Comparison of ENCODE assay signal across 29 cellular contexts in genomic region chr5:66745297-66745696, GRCh38.
"Had no signal": no experiment of that assay in that cellular context is flagged by ENCODE, and none has a peak within 500 bp of the region (broad histone marks: within the 10 kb centered on the region; RNA-seq: fewer than 3 reads in every experiment).

No MANE protein-coding gene starts in this region.

- H3K9me3 ChIP-seq: stomach, suprapubic skin, testis, thoracic aorta, thyroid gland, tibial artery, transverse colon, upper lobe of left lung, upper lobe of right lung, uterus, vagina had no signal

- H3K4me1 Mint-ChIP-seq: stimulated activated naive CD8-positive, alpha-beta T cell treated with anti-CD3 and anti-CD28 coated beads, Interleukin-15, amount 100 ng/mL, for 72 hours had no signal

- H3K27me3 ChIP-seq: stomach, suprapubic skin, testis, thyroid gland, tibial artery, tibial nerve, upper lobe of left lung, upper lobe of right lung, uterus, vagina had no signal

- H3K36me3 Mint-ChIP-seq: stimulated activated effector memory CD8-positive, alpha-beta T cell treated with anti-CD3 and anti-CD28 coated beads, Interleukin-12 subunit alpha, Interleukin-12 subunit beta, amount 100 ng/mL, for 72 hours; stimulated activated naive B cell treated with anti-CD40 and anti-IgM and Interleukin-4, amounts not matched to agents 10 μg/mL and 1 μg/mL and 100 μg/mL, for 72 hours; type B pancreatic cell had no signal

- ATAC-seq: stimulated activated effector memory CD8-positive, alpha-beta T cell treated with anti-CD3 and anti-CD28 coated beads, Interleukin-12 subunit alpha, Interleukin-12 subunit beta, amount 100 ng/mL, for 72 hours; stimulated activated memory B cell treated with anti-CD40 and anti-IgM and Interleukin-4, amounts not matched to agents 10 μg/mL and 1 μg/mL and 100 μg/mL, for 72 hours; stimulated activated naive B cell treated with anti-CD40 and anti-IgM and Interleukin-4, amounts not matched to agents 10 μg/mL and 1 μg/mL and 100 μg/mL, for 72 hours; stimulated activated naive CD8-positive, alpha-beta T cell treated with anti-CD3 and anti-CD28 coated beads, Interleukin-15, amount 100 ng/mL, for 72 hours; stimulated activated naive CD8-positive, alpha-beta T cell treated with anti-CD3 and anti-CD28 coated beads, Interleukin-15, Interleukin-2, amounts not matched to agents 100 U/mL and 50 U/mL, for 24 hours; upper lobe of right lung had no signal

- H3K4me3 ChIP-seq: stomach, suprapubic skin, testis, thoracic aorta, thyroid gland, tibial artery, tibial nerve, transverse colon, upper lobe of left lung, upper lobe of right lung, uterus, vagina had no signal

- FAIRE-seq: urothelium cell line had no signal

- H3K4me3 Mint-ChIP-seq: stimulated activated effector memory CD8-positive, alpha-beta T cell treated with anti-CD3 and anti-CD28 coated beads, Interleukin-12 subunit alpha, Interleukin-12 subunit beta, amount 100 ng/mL, for 72 hours; stimulated activated memory B cell treated with anti-CD40 and anti-IgM and Interleukin-4, amounts not matched to agents 10 μg/mL and 1 μg/mL and 100 μg/mL, for 72 hours; stimulated activated naive B cell treated with anti-CD40 and anti-IgM and Interleukin-4, amounts not matched to agents 10 μg/mL and 1 μg/mL and 100 μg/mL, for 72 hours; stimulated activated naive CD8-positive, alpha-beta T cell treated with anti-CD3 and anti-CD28 coated beads, Interleukin-15, amount 100 ng/mL, for 72 hours; stimulated activated naive CD8-positive, alpha-beta T cell treated with anti-CD3 and anti-CD28 coated beads, Interleukin-15, Interleukin-2, amounts not matched to agents 100 ng/mL and 50 ng/mL, for 24 hours; type B pancreatic cell had no signal

- H3K27me3 Mint-ChIP-seq: type B pancreatic cell had no signal

- H3K9me3 Mint-ChIP-seq: stimulated activated effector memory CD8-positive, alpha-beta T cell treated with anti-CD3 and anti-CD28 coated beads, Interleukin-12 subunit alpha, Interleukin-12 subunit beta, amount 100 ng/mL, for 72 hours; stimulated activated memory B cell treated with anti-CD40 and anti-IgM and Interleukin-4, amounts not matched to agents 10 μg/mL and 1 μg/mL and 100 μg/mL, for 72 hours; stimulated activated naive CD8-positive, alpha-beta T cell treated with anti-CD3 and anti-CD28 coated beads, Interleukin-15, amount 100 ng/mL, for 72 hours; stimulated activated naive CD8-positive, alpha-beta T cell treated with anti-CD3 and anti-CD28 coated beads, Interleukin-15, Interleukin-2, amounts not matched to agents 100 ng/mL and 50 ng/mL, for 24 hours had no signal

- H3K27ac ChIP-seq: stomach, suprapubic skin, testis, thoracic aorta, thyroid gland, tibial artery, tibial nerve, transverse colon, upper lobe of right lung, uterus, vagina had no signal

- H3K4me1 ChIP-seq: suprapubic skin, testis, thyroid gland, uterus, vagina had no signal

- H3K36me3 ChIP-seq: stomach, suprapubic skin, thoracic aorta, thyroid gland, tibial artery, tibial nerve, transverse colon, upper lobe of left lung, upper lobe of right lung, uterus, vagina had no signal

- DNase-seq: stimulated activated CD4-positive, alpha-beta T cell treated with anti-CD3 and anti-CD28 coated beads, Interleukin-2, amount 100 ng/mL, for 48 hours; stimulated activated CD4-positive, alpha-beta T cell treated with anti-CD3 and anti-CD28 coated beads, Interleukin-4, amount 100 ng/mL, for 1 hour; stimulated activated CD4-positive, alpha-beta T cell treated with anti-CD3 and anti-CD28 coated beads, Interleukin-4, amount 100 ng/mL, for 24 hours; stimulated activated CD4-positive, alpha-beta T cell treated with anti-CD3 and anti-CD28 coated beads, Interleukin-4, amount 100 ng/mL, for 4 hours; stimulated activated CD8-positive, alpha-beta memory T cell treated with anti-CD3 and anti-CD28 coated beads, Interleukin-4, amount 100 ng/mL, for 48 hours; stimulated activated naive B cell treated with anti-CD40 and anti-IgM and Interleukin-4, amounts not matched to agents 10 μg/mL and 1 μg/mL and 100 μg/mL, for 72 hours; stimulated activated naive CD4-positive, alpha-beta T cell; stimulated activated naive CD4-positive, alpha-beta T cell treated with Interleukin-2 at 50 U/mL for 16 hours; stimulated activated naive CD8-positive, alpha-beta T cell treated with anti-CD3 and anti-CD28 coated beads, Interleukin-15, amount 100 ng/mL, for 72 hours; stimulated activated naive CD8-positive, alpha-beta T cell treated with anti-CD3 and anti-CD28 coated beads, Interleukin-15, Interleukin-2, amounts not matched to agents 100 U/mL and 50 U/mL, for 24 hours; stomach; substantia nigra; testis; thyroid gland; tibial artery; transverse colon; trophoblast cell; upper lobe of left lung; upper lobe of right lung; uterus had no signal

- H3K27ac Mint-ChIP-seq: stimulated activated effector memory CD8-positive, alpha-beta T cell treated with anti-CD3 and anti-CD28 coated beads, Interleukin-12 subunit alpha, Interleukin-12 subunit beta, amount 100 ng/mL, for 72 hours; stimulated activated naive B cell treated with anti-CD40 and anti-IgM and Interleukin-4, amounts not matched to agents 10 μg/mL and 1 μg/mL and 100 μg/mL, for 72 hours; stimulated activated naive CD8-positive, alpha-beta T cell treated with anti-CD3 and anti-CD28 coated beads, Interleukin-15, amount 100 ng/mL, for 72 hours; stimulated activated naive CD8-positive, alpha-beta T cell treated with anti-CD3 and anti-CD28 coated beads, Interleukin-15, Interleukin-2, amounts not matched to agents 100 ng/mL and 50 ng/mL, for 24 hours; type B pancreatic cell had no signal
